Comparison of ENCODE assay signal across 8 cellular contexts in genomic region chr1:229452956-229453801, GRCh38. TPM values are rescaled to one million over a fixed set of nuclear protein-coding genes. Genes with fewer than 3 reads are reported as not detected.
DNase-seq lines count a peak whose midpoint lies in the region; ATAC-seq and TF ChIP-seq lines count a peak whose summit lies in the region.

No MANE protein-coding gene starts in this region.

- H3K27ac Mint-ChIP-seq in activated naive CD4-positive, alpha-beta T cell treated with anti-CD3 and anti-CD28 coated beads, Interleukin-2, amount 50 U/mL, for 72 hours, result no peak overlapping the region

- H3K4me1 ChIP-seq in esophagus muscularis mucosa (no peaks in the 10 kb centered on the region), thoracic aorta (ENCODE audit: control insufficient read depth in 1 of 2, low read depth in 2 of 2) (no peaks in the 10 kb centered on the region)

- intact Hi-C loops in esophagus muscularis mucosa (cut with DNase I), result no loop called here

- H3K36me3 Mint-ChIP-seq in activated naive CD4-positive, alpha-beta T cell treated with anti-CD3 and anti-CD28 coated beads, Interleukin-2, amount 50 U/mL, for 72 hours, result peaks cover 0 to 5% of the 10 kb centered on the region in 2 donors

- TF ChIP-seq CTCF in esophagus muscularis mucosa (IDR thresholded peaks at IDR 0.05) (peak; percentile 23 to 48 (median 39)), thoracic aorta (IDR thresholded peaks at IDR 0.05) (peak; percentile 49)

- H3K9me3 ChIP-seq in esophagus muscularis mucosa (no peaks in the 10 kb centered on the region), thoracic aorta (no peaks in the 10 kb centered on the region)

- DNase-seq in SKM-1 treated with dmso at 0.1 percent for 144 hours (lab: John Stamatoyannopoulos, UW; ENCODE audit: unreplicated experiment) (peak; percentile 42), SKM-1 (lab: John Stamatoyannopoulos, UW; ENCODE audit: unreplicated experiment) (no peak), NCI-H460 (ENCODE audit: extremely low read depth, low read depth) (peak; percentile 24), esophagus muscularis mucosa (ENCODE audit: extremely low spot score) (no peak), thoracic aorta (ENCODE audit: low spot score) (no peak), RPMI8226 (no peak), activated T-cell treated with anti-CD3 and anti-CD28 coated beads for 4 hours (no peak)
- no peak for DNase-seq in activated naive CD4-positive, alpha-beta T cell treated with anti-CD3 and anti-CD28 coated beads, Interleukin-2, amount 50 U/mL, for 72 hours (ENCODE audit: low spot score in 2 of 2)

- H3K4me3 ChIP-seq in esophagus muscularis mucosa, result no peak overlapping the region
- H3K4me3 ChIP-seq in thoracic aorta, result no peak overlapping the region

- H3K27ac ChIP-seq in esophagus muscularis mucosa (replicated peaks in 1 of 4) (no peak overlapping the region), thoracic aorta (no peak overlapping the region)

- no peak for TF ChIP-seq EP300 in esophagus muscularis mucosa (IDR thresholded peaks at IDR 0.05)

- H3K27me3 ChIP-seq in esophagus muscularis mucosa, result no peaks in the 10 kb centered on the region
- no peaks in the 10 kb centered on the region for H3K27me3 ChIP-seq in thoracic aorta (replicated peaks; ENCODE audit: insufficient read depth)

- TF ChIP-seq POLR2A in esophagus muscularis mucosa (IDR thresholded peaks at IDR 0.05; ENCODE audit: low read depth), result no peak

- WGBS in esophagus muscularis mucosa, result 79% methylated on average over 5 of the region's 5 CpGs

- no peaks in the 10 kb centered on the region for H3K9me3 Mint-ChIP-seq in activated naive CD4-positive, alpha-beta T cell treated with anti-CD3 and anti-CD28 coated beads, Interleukin-2, amount 50 U/mL, for 72 hours

- H3K36me3 ChIP-seq in esophagus muscularis mucosa (peaks cover 20 to 92% (median 57%) of the 10 kb centered on the region in 4 donors), thoracic aorta (peaks cover 10% of the 10 kb centered on the region)

- ATAC-seq in thoracic aorta (ENCODE audit: insufficient number of reproducible peaks, low FRiP score, low read depth), result no peak
- ATAC-seq in activated naive CD4-positive, alpha-beta T cell treated with anti-CD3 and anti-CD28 coated beads, Interleukin-2, amount 50 U/mL, for 72 hours, result no peak

RNA-seq across cellular contexts. Expression of gene ACTA1, which starts 19.3 kb away (rescaled TPM):
- not detected in 2 replicates for total RNA-seq in NCI-H460 (2014; rRNA removed; shearing (Covaris generic))
- 0.06 TPM in 1 of 2 replicates, not detected in the other for polyA plus RNA-seq in NCI-H460 (2014; cell fraction: nucleus; rRNA removed)
- total RNA-seq in esophagus muscularis mucosa, result under 1 TPM in 3 of 4 donors, not detected in 1; 0.29 to 0.58 (median 0.42) TPM
- total RNA-seq in thoracic aorta, result 1 to 10 TPM in 1 of 2 donors, under 1 TPM in 1; 0.99 to 2.3 TPM
- not detected for total RNA-seq in activated naive CD4-positive, alpha-beta T cell treated with anti-CD3 and anti-CD28 coated beads, Interleukin-2, amount 50 U/mL, for 72 hours

RNA-seq across cellular contexts. Expression of gene NUP133, which starts 55.0 kb away (rescaled TPM):
- total RNA-seq in NCI-H460 (2014; rRNA removed; shearing (Covaris generic)), result 58.8 and 60.0 TPM in 2 replicates
- polyA plus RNA-seq in NCI-H460 (2014; cell fraction: nucleus; rRNA removed), result 36.4 and 59.8 TPM in 2 replicates
- 10 to 100 TPM; 23.1 to 37.0 (median 24.3) TPM for total RNA-seq in esophagus muscularis mucosa
- total RNA-seq in thoracic aorta, result 10 to 100 TPM; 25.0 to 45.6 TPM
- total RNA-seq in activated naive CD4-positive, alpha-beta T cell treated with anti-CD3 and anti-CD28 coated beads, Interleukin-2, amount 50 U/mL, for 72 hours, result 10 to 100 TPM; 52.7 to 55.7 TPM

Comparison
In these comparisons a context has a peak if more than half of its experiments do, and no peak if none do; other contexts are left out.
1. DNase-seq: peak in SKM-1 treated with dmso at 0.1 percent for 144 hours (single experiment) and NCI-H460 (single experiment); none in SKM-1 (single experiment), esophagus muscularis mucosa (single experiment), thoracic aorta (single experiment), RPMI8226 (single experiment), activated naive CD4-positive, alpha-beta T cell treated with anti-CD3 and anti-CD28 coated beads, Interleukin-2, amount 50 U/mL, for 72 hours (0 of 2) and activated T-cell treated with anti-CD3 and anti-CD28 coated beads for 4 hours (single experiment).